10 cellular contexts compared by ENCODE assay signal in the genomic region with DNA sequence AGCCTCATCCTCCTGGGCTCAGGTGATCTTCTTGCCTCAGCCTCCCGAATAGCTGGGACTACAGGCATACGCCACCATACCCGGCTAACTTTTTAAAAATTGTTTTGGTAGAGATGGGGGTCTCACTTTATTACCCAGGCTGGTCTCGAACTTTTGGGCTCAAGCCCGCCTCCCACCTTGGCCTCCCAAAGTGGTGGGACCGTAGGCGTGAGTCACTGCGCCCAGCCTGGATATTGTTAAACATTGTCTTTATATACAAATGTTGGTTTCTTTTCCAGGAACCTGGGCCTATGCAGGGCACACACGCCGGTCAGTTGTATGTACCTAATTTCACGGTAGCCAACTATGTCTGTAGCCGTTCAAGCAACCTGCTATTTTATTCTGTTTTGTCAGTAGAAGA.
DNase-seq lines count a peak whose midpoint lies in the region; ATAC-seq lines count a peak whose summit lies in the region.
"Had no signal": no experiment of that assay in that cellular context is flagged by ENCODE, and none has a peak within 500 bp of the region (broad histone marks: within the 10 kb centered on the region; RNA-seq: fewer than 3 reads in every experiment).

No MANE protein-coding gene starts in this region.

- no peak for ATAC-seq in HG03520 (IDR thresholded peaks at IDR 0.05; ENCODE audit: unreplicated experiment)

- H3K4ac ChIP-seq in mesenchymal stem cell (ENCODE audit: low read depth in 1 of 2, low read length in 2 of 2): peak overlapping the region; percentile 37 to 97

- H2AK5ac ChIP-seq in mesenchymal stem cell (ENCODE audit: low read length, severe bottlenecking): peak overlapping the region; percentile 96

- no peak overlapping the region for H3K23ac ChIP-seq in mesenchymal stem cell (ENCODE audit: low read length in 2 of 2)

- H3K14ac ChIP-seq in mesenchymal stem cell (ENCODE audit: low read length in 2 of 2): no peak overlapping the region

- peak overlapping the region; percentile 71 for H3K9ac ChIP-seq in mesenchymal stem cell (ENCODE audit: low read length)

- peak overlapping the region; percentile 42 for H3K27ac ChIP-seq in KOPT-K1 (ENCODE audit: low read depth, low read length, poor library complexity, severe bottlenecking)
- peak overlapping the region; percentile 61 for H3K27ac ChIP-seq in caudate nucleus (ENCODE audit: low read depth, low read length)
- H3K27ac ChIP-seq in mesenchymal stem cell (ENCODE audit: low read length, poor library complexity, severe bottlenecking): peak overlapping the region; percentile 98
- peak overlapping the region; percentile 81 for H3K27ac ChIP-seq in temporal lobe (ENCODE audit: low read depth, low read length)

- DNase-seq in caudate nucleus (lab: John Stamatoyannopoulos, UW) (no peak), mesenchymal stem cell (no peak), HPDE6-E6E7 (ENCODE audit: extremely low spot score) (no peak), ureter (ENCODE audit: low spot score) (no peak)
- DNase-seq: NCI-H1092, NCI-H69, SHP77 had no signal

- 94% methylated on average over 12 of the region's 12 CpGs for WGBS in mesenchymal stem cell

- peak overlapping the region; percentile 85 for H4K91ac ChIP-seq in mesenchymal stem cell (ENCODE audit: low read length)

- H2BK120ac ChIP-seq in mesenchymal stem cell (ENCODE audit: low read depth, low read length): peak overlapping the region; percentile 50

- no peak overlapping the region for H2BK5ac ChIP-seq in mesenchymal stem cell (ENCODE audit: low read depth, low read length, poor library complexity, severe bottlenecking)

- no peak overlapping the region for H3K4me2 ChIP-seq in mesenchymal stem cell (ENCODE audit: low read length, poor library complexity, severe bottlenecking)

- H2AFZ ChIP-seq in mesenchymal stem cell (ENCODE audit: low read depth, low read length): no peak overlapping the region

- no peaks in the 10 kb centered on the region for H3K9me3 ChIP-seq in KOPT-K1 (ENCODE audit: insufficient read depth, low read length, poor library complexity, severe bottlenecking)
- no peaks in the 10 kb centered on the region for H3K9me3 ChIP-seq in mesenchymal stem cell (ENCODE audit: control insufficient read depth, low read length)

- H2BK15ac ChIP-seq in mesenchymal stem cell (ENCODE audit: low read depth, poor library complexity, severe bottlenecking): no peak overlapping the region

- H3K79me1 ChIP-seq in mesenchymal stem cell (replicated peaks; ENCODE audit: low read length, poor library complexity, severe bottlenecking): peaks cover 20% of the 10 kb centered on the region

- peak overlapping the region; percentile 94 to 95 for H3K18ac ChIP-seq in mesenchymal stem cell (ENCODE audit: low read depth in 1 of 2, low read length in 2 of 2)

- H2BK12ac ChIP-seq in mesenchymal stem cell (ENCODE audit: low read length in 2 of 2): peak overlapping the region; percentile 98 to 100

- H3K36me3 ChIP-seq in KOPT-K1 (ENCODE audit: insufficient read depth, low read length) (peaks cover 29% of the 10 kb centered on the region), mesenchymal stem cell (ENCODE audit: control insufficient read depth in 1 of 2, insufficient read depth in 2 of 2, low read depth in 1 of 2, low read length in 2 of 2) (peaks cover 45 to 62% of the 10 kb centered on the region in 2 experiments)

- no peak overlapping the region for H3K4me3 ChIP-seq in mesenchymal stem cell (ENCODE audit: insufficient read depth in 1 of 2, low read depth in 1 of 2, low read length in 2 of 2)

- peaks cover 55% of the 10 kb centered on the region for H3K4me1 ChIP-seq in mesenchymal stem cell (ENCODE audit: control insufficient read depth, insufficient read depth, low read depth, low read length)

- H4K8ac ChIP-seq in mesenchymal stem cell (ENCODE audit: low read length): no peak overlapping the region

- H3K27me3 ChIP-seq in mesenchymal stem cell (ENCODE audit: control insufficient read depth in 1 of 2, insufficient read depth in 1 of 2, low read length in 2 of 2): no peaks in the 10 kb centered on the region

Comparison
In these comparisons a context has a peak if more than half of its experiments do, and no peak if none do; other contexts are left out.
1. H3K27ac ChIP-seq: peak in every context shown above with its lines; median percentile 98 in mesenchymal stem cell; 81 in temporal lobe; 61 in caudate nucleus; 42 in KOPT-K1.